Comparison of ENCODE assay signal across 19 cellular contexts in the genomic region with DNA sequence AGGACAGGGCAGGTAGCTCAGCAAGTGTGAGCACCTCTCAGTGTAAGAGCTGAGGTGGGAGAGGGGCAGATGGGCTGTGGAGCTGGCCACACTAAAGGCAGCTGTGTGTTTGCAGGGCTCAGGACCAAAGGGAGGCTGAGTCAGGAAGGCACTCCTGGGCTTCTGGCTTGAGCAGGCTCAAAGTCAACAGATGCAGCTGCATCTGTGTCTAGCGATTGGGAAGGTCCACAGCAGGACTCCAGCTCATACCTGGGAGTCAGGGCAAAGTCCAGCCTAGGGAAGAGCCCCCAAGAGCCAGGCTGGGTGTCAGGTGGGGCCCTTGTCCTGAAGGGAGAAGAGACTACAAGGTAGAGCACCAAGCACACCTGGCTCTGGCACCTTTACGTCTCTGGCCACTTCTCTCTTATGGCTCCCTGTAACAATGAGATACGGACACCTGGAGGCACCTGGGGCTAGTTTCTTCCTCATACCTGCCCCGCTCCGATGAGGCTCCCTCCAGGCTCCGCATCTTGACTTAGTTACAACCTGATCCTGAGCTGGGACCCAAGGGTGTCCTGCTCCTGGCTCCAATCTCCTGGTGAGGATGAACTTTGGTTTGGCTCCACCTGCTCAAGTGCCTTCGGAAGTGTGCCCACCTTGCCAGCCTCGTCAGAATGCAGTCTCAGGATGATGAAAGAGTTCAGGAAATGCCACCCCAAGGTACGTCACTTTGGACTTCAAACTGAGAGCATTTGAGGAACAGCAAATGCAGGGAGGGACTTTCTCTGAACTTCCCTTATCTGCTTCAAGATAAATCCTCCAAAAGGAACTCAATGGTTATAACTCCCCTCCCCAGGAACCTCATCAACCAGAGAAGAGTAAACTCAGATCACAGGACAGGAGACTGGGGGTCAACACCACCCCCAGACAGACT. TPM values are rescaled to one million over a fixed set of nuclear protein-coding genes. Genes with fewer than 3 reads are reported as not detected.
DNase-seq lines count a peak whose midpoint lies in the region; ATAC-seq, FAIRE-seq and TF ChIP-seq lines count a peak whose summit lies in the region.
"Had no signal": no experiment of that assay in that cellular context is flagged by ENCODE, and none has a peak within 500 bp of the region (broad histone marks: within the 10 kb centered on the region; RNA-seq: fewer than 3 reads in every experiment).

No MANE protein-coding gene starts in this region.

- H4K20me1 ChIP-seq in OCI-LY3 (ENCODE audit: insufficient read depth, low read length) (no peaks in the 10 kb centered on the region), H1 (replicated peaks in 1 of 2; ENCODE audit: control insufficient read depth in 1 of 2, insufficient read depth in 2 of 2, low read length in 2 of 2) (no peaks in the 10 kb centered on the region)

- peaks cover 3% of the 10 kb centered on the region; the same call in 1 of the 2 replicates for H3K79me1 ChIP-seq in H1 (ENCODE audit: low read depth, low read length)

- H3K9ac ChIP-seq in OCI-LY3 (ENCODE audit: low read length) (no peak overlapping the region), H1 (replicated peaks in 1 of 4; ENCODE audit: extremely low read depth in 1 of 4, low read depth in 3 of 4, low read length in 3 of 4) (no peak overlapping the region), rectal smooth muscle tissue (ENCODE audit: low read length) (no peak overlapping the region)

- peak overlapping the region; percentile 55; the same call in 1 of the 2 replicates for H3K18ac ChIP-seq in H1 (ENCODE audit: extremely low read depth, low read length)

- H3K4me1 Mint-ChIP-seq in glutamatergic neuron (ENCODE audit: low read depth, unreplicated experiment): peaks cover 6% of the 10 kb centered on the region

- H3K79me2 ChIP-seq in OCI-LY3 (ENCODE audit: low read length): no peaks in the 10 kb centered on the region
- H3K79me2 ChIP-seq in H1 (ENCODE audit: control insufficient read depth in 1 of 2, insufficient read depth in 2 of 2, low read length in 2 of 2): no peaks in the 10 kb centered on the region

- no peak overlapping the region for H3K4me3 Mint-ChIP-seq in glutamatergic neuron (ENCODE audit: unreplicated experiment)

- CTCF ChIA-PET in H1 (lab: Charles Lee; ENCODE audit: partially characterized antibody): interaction anchor here (1.0 to 3.1 kb wide), 3 partner anchors 20 to 93 kb away, joined by 3 to 12 read pairs (median 3); no protein-coding TSS in a partner anchor

- H4K8ac ChIP-seq in H1 (ENCODE audit: extremely low read depth, insufficient read depth, low read length): no peak overlapping the region

- no peak overlapping the region for H4K5ac ChIP-seq in H1 (ENCODE audit: insufficient read length, low read depth, low read length)

- 86% methylated on average over 9 of the region's 9 CpGs; no CpG with 5 or more reads in 1 of the 2 experiments for WGBS in H1 (ENCODE audit: extremely low coverage in 1 of 2, insufficient coverage in 1 of 2, insufficient read length in 1 of 2, insufficient replicate concordance in 2 of 2, low coverage in 1 of 2, low lambda C conversion rate in 2 of 2, missing lambda C conversion rate in 1 of 2), 2 experiments
- WGBS in esophagus muscularis mucosa: 83% methylated on average over 9 of the region's 9 CpGs

- H2AFZ ChIP-seq in OCI-LY3 (ENCODE audit: low read depth, low read length) (no peak overlapping the region), H1 (ENCODE audit: low read length) (no peak overlapping the region)

- ATAC-seq in GM21381 (IDR thresholded peaks at IDR 0.05; ENCODE audit: unreplicated experiment): no peak

- H2BK120ac ChIP-seq in H1 (replicated peaks; ENCODE audit: low read depth, low read length): no peak overlapping the region

- no peak overlapping the region for H3K27ac Mint-ChIP-seq in glutamatergic neuron (ENCODE audit: unreplicated experiment)
- H3K27ac Mint-ChIP-seq: progenitor cell of endocrine pancreas had no signal

- no peak overlapping the region for H3K27ac ChIP-seq in OCI-LY3 (ENCODE audit: low read length)
- H3K27ac ChIP-seq in H1 (ENCODE audit: low read depth, low read length): no peak overlapping the region
- H3K27ac ChIP-seq in rectal smooth muscle tissue (ENCODE audit: low read depth, low read length): no peak overlapping the region
- H3K27ac ChIP-seq in esophagus muscularis mucosa (replicated peaks in 1 of 4): no peak overlapping the region
- H3K27ac ChIP-seq: brain microvascular endothelial cell, SJSA1, thyroid gland had no signal

- DNase-seq in HTR-8/SVneo (ENCODE audit: insufficient read length, low spot score): no peak
- DNase-seq in H1 (ENCODE audit: low read depth in 1 of 2, low spot score in 2 of 2): no peak
- no peak for DNase-seq in esophagus muscularis mucosa (ENCODE audit: extremely low spot score)
- DNase-seq in glutamatergic neuron: no peak
- DNase-seq in T-helper 2 cell: no peak
- DNase-seq: activated CD4-positive, CD25-positive, alpha-beta regulatory T cell; activated CD8-positive, alpha-beta memory T cell treated with anti-CD3 and anti-CD28 coated beads, Interleukin-2, amount 50 U/mL, for 4 hours; activated naive CD4-positive, alpha-beta T cell treated with anti-CD3 and anti-CD28 coated beads, Interleukin-2, amount 50 U/mL, for 16 hours; BE2C; brain microvascular endothelial cell; foreskin melanocyte; NCI-H1694 treated with DMSO at 0.1 percent for 48 hours; NCI-H774; thyroid gland had no signal

- H3K9me3 Mint-ChIP-seq in glutamatergic neuron (ENCODE audit: unreplicated experiment): no peaks in the 10 kb centered on the region

- H3K4me2 ChIP-seq in OCI-LY3 (ENCODE audit: low read length): peak overlapping the region; percentile 54
- no peak overlapping the region for H3K4me2 ChIP-seq in H1 (ENCODE audit: insufficient read depth in 1 of 2, low read depth in 2 of 2, low read length in 2 of 2)

- peak overlapping the region; percentile 65; the same call in 1 of the 2 replicates for H2BK15ac ChIP-seq in H1 (ENCODE audit: low read length)

- intact Hi-C loops in esophagus muscularis mucosa (cut with DNase I): no loop called here

- peak overlapping the region; percentile 87 for H3K4ac ChIP-seq in H1 (replicated peaks; ENCODE audit: insufficient read length, low read depth, low read length)

- no peaks in the 10 kb centered on the region for H3K36me3 Mint-ChIP-seq in glutamatergic neuron (ENCODE audit: unreplicated experiment)

- H3K4me1 ChIP-seq in OCI-LY3 (ENCODE audit: low read length) (peaks cover 11% of the 10 kb centered on the region), H1 (replicated peaks in 1 of 4; ENCODE audit: control insufficient read depth in 3 of 4, insufficient read depth in 4 of 4, low read length in 3 of 4) (peaks cover 6 to 16% (median 12%) of the 10 kb centered on the region in 4 experiments), rectal smooth muscle tissue (ENCODE audit: control insufficient read depth, insufficient read depth, low read length) (no peaks in the 10 kb centered on the region), esophagus muscularis mucosa (no peaks in the 10 kb centered on the region)
- H3K4me1 ChIP-seq: thyroid gland had no signal

- peak overlapping the region; percentile 57 for H2BK5ac ChIP-seq in H1 (ENCODE audit: low read depth, low read length)

- FAIRE-seq in HTR-8/SVneo (lab: Jason Lieb, UNC) (peak; percentile 42), H1 (lab: Jason Lieb, UNC) (no peak)

- TF ChIP-seq EP300 in H1 (IDR thresholded peaks at IDR 0.05; ENCODE audit: borderline replicate concordance in 1 of 2, low read depth in 2 of 2, low read length in 2 of 2): no peak
- no peak for TF ChIP-seq EP300 in esophagus muscularis mucosa (IDR thresholded peaks at IDR 0.05)

- H3K14ac ChIP-seq in H1 (ENCODE audit: insufficient read length): no peak overlapping the region

- H3K56ac ChIP-seq in H1 (replicated peaks; ENCODE audit: insufficient read length, low read depth, low read length): no peak overlapping the region

- H3K27me3 Mint-ChIP-seq in glutamatergic neuron (ENCODE audit: unreplicated experiment): no peaks in the 10 kb centered on the region

- H3K4me3 ChIP-seq in OCI-LY3 (ENCODE audit: low read length): no peak overlapping the region
- no peak overlapping the region for H3K4me3 ChIP-seq in H1 (ENCODE audit: extremely low read depth in 1 of 4, insufficient read depth in 2 of 4, low read depth in 3 of 4, low read length in 4 of 4)
- H3K4me3 ChIP-seq in rectal smooth muscle tissue (ENCODE audit: low read length): peak overlapping the region; percentile 25
- H3K4me3 ChIP-seq in esophagus muscularis mucosa: no peak overlapping the region
- H3K4me3 ChIP-seq: SJSA1, thyroid gland had no signal

- POLR2A ChIA-PET in H1 (lab: Charles Lee; ENCODE audit: partially characterized antibody): interaction anchor here (0.5 to 17.0 kb wide), 4 partner anchors 14 to 60 kb away, joined by 3 to 95 read pairs (median 3); no protein-coding TSS in a partner anchor

- H3K36me3 ChIP-seq in OCI-LY3 (replicated peaks; ENCODE audit: low read depth, low read length): no peaks in the 10 kb centered on the region
- H3K36me3 ChIP-seq in H1 (ENCODE audit: control insufficient read depth in 2 of 4, insufficient read depth in 4 of 4, low read length in 3 of 4): peaks cover 0 to 10% (median 1%) of the 10 kb centered on the region in 4 experiments; a peak in 4 of 8 replicates
- no peaks in the 10 kb centered on the region for H3K36me3 ChIP-seq in rectal smooth muscle tissue (ENCODE audit: control insufficient read depth, insufficient read depth, low read length)
- H3K36me3 ChIP-seq in esophagus muscularis mucosa: peaks cover 0 to 4% (median 0%) of the 10 kb centered on the region in 4 donors
- H3K36me3 ChIP-seq: BE2C, brain microvascular endothelial cell, SJSA1, thyroid gland had no signal

- peak overlapping the region; percentile 94 for H4K91ac ChIP-seq in H1 (replicated peaks; ENCODE audit: insufficient read length, low read length)

- H2AK5ac ChIP-seq in H1 (ENCODE audit: low read depth, low read length): peak overlapping the region; percentile 78; the same call in 1 of the 2 replicates

- no peaks in the 10 kb centered on the region for H3K23me2 ChIP-seq in H1 (ENCODE audit: low read depth, low read length)

- TF ChIP-seq POLR2A in H1 (IDR thresholded peaks at IDR 0.05; ENCODE audit: control extremely low read depth in 1 of 2, low read depth in 2 of 2, low read length in 2 of 2) (no peak), esophagus muscularis mucosa (IDR thresholded peaks at IDR 0.05; ENCODE audit: low read depth) (no peak)

- no peak overlapping the region for H3K23ac ChIP-seq in H1 (ENCODE audit: insufficient read length)

- TF ChIP-seq RAD21 in H1 (IDR thresholded peaks at IDR 0.05 in 1 of 2, conservative IDR thresholded peaks at IDR 0.05 in 1 of 2; ENCODE audit: low read depth in 2 of 2, low read length in 2 of 2): no peak

- peak overlapping the region; percentile 91; the same call in 1 of the 2 replicates for H2BK12ac ChIP-seq in H1 (ENCODE audit: low read depth, low read length)

- H3K9me3 ChIP-seq in OCI-LY3 (ENCODE audit: insufficient read depth, low read length) (no peaks in the 10 kb centered on the region), H1 (ENCODE audit: insufficient read depth in 2 of 2, low read depth in 1 of 2, low read length in 1 of 2) (no peaks in the 10 kb centered on the region), esophagus muscularis mucosa (no peaks in the 10 kb centered on the region)
- H3K9me3 ChIP-seq: BE2C, SJSA1, thyroid gland had no signal

- peak overlapping the region; percentile 98; the same call in 1 of the 2 replicates for H2BK20ac ChIP-seq in H1 (ENCODE audit: low read length)

- no peak for TF ChIP-seq CTCF in OCI-LY3 (IDR thresholded peaks at IDR 0.05; ENCODE audit: low read depth, low read length)
- TF ChIP-seq CTCF in H1 (IDR thresholded peaks at IDR 0.05; ENCODE audit: control extremely low read depth in 1 of 3, insufficient read depth in 1 of 3, low read depth in 1 of 3, low read length in 3 of 3): no peak
- TF ChIP-seq CTCF in esophagus muscularis mucosa (IDR thresholded peaks at IDR 0.05): no peak
- TF ChIP-seq CTCF in glutamatergic neuron (IDR thresholded peaks at IDR 0.05; ENCODE audit: partially characterized antibody, unreplicated experiment): no peak

- no peaks in the 10 kb centered on the region for H3K27me3 ChIP-seq in OCI-LY3 (ENCODE audit: low read depth, low read length)
- no peaks in the 10 kb centered on the region for H3K27me3 ChIP-seq in H1 (replicated peaks in 1 of 4; ENCODE audit: control insufficient read depth in 3 of 4, extremely low read depth in 1 of 4, insufficient read depth in 3 of 4, low read length in 3 of 4)
- no peaks in the 10 kb centered on the region for H3K27me3 ChIP-seq in rectal smooth muscle tissue (ENCODE audit: control insufficient read depth, insufficient read depth, low read length)
- no peaks in the 10 kb centered on the region for H3K27me3 ChIP-seq in esophagus muscularis mucosa
- H3K27me3 ChIP-seq: BE2C, brain microvascular endothelial cell, SJSA1, thyroid gland had no signal

RNA-seq across cellular contexts. Expression of gene SLC2A1, which starts 21.5 kb away (rescaled TPM):
- total RNA-seq in H1 (2021; fragmentation: NEBNext Ultra II Directional; extraction: Animal tissue kit (Norgen Biotek cat#: 25700)): 230 and 239 TPM in 2 replicates
- 308 and 434 TPM in 2 replicates for polyA plus RNA-seq in H1 (2011; rRNA removed)
- polyA plus RNA-seq in H1 (2011; cell fraction: cytosol; rRNA removed): 236 TPM
- polyA plus RNA-seq in H1 (2011; cell fraction: nucleus; rRNA removed): 357 TPM
- polyA plus RNA-seq in H1 (2012, experiment 1 of 2): 162 to 242 TPM (median 209 TPM) in 4 replicates
- 247 TPM for polyA plus RNA-seq in H1 (2012, experiment 2 of 2)
- polyA plus RNA-seq in H1 (2013, experiment 1 of 2): 529 TPM
- 510 TPM for polyA plus RNA-seq in H1 (2013, experiment 2 of 2)
- 208 and 234 TPM in 2 replicates for polyA minus RNA-seq in H1 (2011; rRNA and poly(A)+ RNA removed)
- polyA minus RNA-seq in H1 (2011; cell fraction: cytosol; rRNA and poly(A)+ RNA removed): 142 TPM
- polyA minus RNA-seq in H1 (2011; cell fraction: nucleus; rRNA and poly(A)+ RNA removed): 197 TPM
- 10 to 100 TPM; 17.4 to 63.6 (median 31.8) TPM for total RNA-seq in esophagus muscularis mucosa
- 25.0 TPM for total RNA-seq in glutamatergic neuron (ENCODE audit: unreplicated experiment)
